ENCODE assay signal across 8 cellular contexts in genomic region chr11:103091810-103092524, GRCh38. TPM values are rescaled to one million over a fixed set of nuclear protein-coding genes. Genes with fewer than 3 reads are reported as not detected.
A peak's percentile ranks its signal among the peaks of the same experiment; 100 is the strongest.
DNase-seq lines count a peak whose midpoint lies in the region; ATAC-seq and TF ChIP-seq lines count a peak whose summit lies in the region.

DCUN1D5 (minus strand) TSS chr11:103092160; CDS start chr11:103091872, 288 bp downstream.

- peak; percentile 90 for DNase-seq in NCI-H1436 (lab: John Stamatoyannopoulos, UW)
- DNase-seq in T follicular helper cell (ENCODE audit: low read depth): peak; percentile 92
- peak; percentile 99 for DNase-seq in adipocyte (ENCODE audit: low read depth)
- DNase-seq in cardiac muscle cell (ENCODE audit: low read depth in 1 of 2, low spot score in 1 of 2): peak; percentile 97 to 98
- DNase-seq in tibial nerve (ENCODE audit: low spot score in 2 of 2): peak; percentile 90

- ATAC-seq in HG02798 (IDR thresholded peaks at IDR 0.05; ENCODE audit: poor library complexity, unreplicated experiment): peak; percentile 100

- TF ChIP-seq POLR2A in tibial nerve (IDR thresholded peaks at IDR 0.05): peak in 1 of 2 donors; percentile 73

- peaks cover 35% of the 10 kb centered on the region for H3K4me1 ChIP-seq in adipocyte (ENCODE audit: control insufficient read depth, insufficient read depth, low read length)
- peaks cover 23% of the 10 kb centered on the region for H3K4me1 ChIP-seq in cardiac muscle cell (ENCODE audit: low read depth)
- H3K4me1 ChIP-seq in parathyroid adenoma: peaks cover 3% of the 10 kb centered on the region
- peaks cover 0 to 36% (median 12%) of the 10 kb centered on the region in 4 donors for H3K4me1 ChIP-seq in tibial nerve

- peak within 1 kb of the TSS; percentile 64 for H3K4me2 ChIP-seq in parathyroid adenoma (ENCODE audit: low read length)

- H3K9ac ChIP-seq in adipocyte (ENCODE audit: low read length) (peak within 1 kb of the TSS; percentile 96), parathyroid adenoma (peak within 1 kb of the TSS; percentile 61)

- H3K27ac ChIP-seq in cardiac muscle cell (peak within 1 kb of the TSS; percentile 94), parathyroid adenoma (peak within 1 kb of the TSS; percentile 72), tibial nerve (peak within 1 kb of the TSS; percentile 35 to 88 (median 72))

- no peak for TF ChIP-seq CTCF in GM12875 (IDR thresholded peaks at IDR 0.05; ENCODE audit: borderline replicate concordance, insufficient read depth, low read depth, low read length)
- TF ChIP-seq CTCF in cardiac muscle cell (IDR thresholded peaks at IDR 0.05; ENCODE audit: low read depth, low read length): no peak
- no peak for TF ChIP-seq CTCF in parathyroid adenoma (IDR thresholded peaks at IDR 0.05)
- TF ChIP-seq CTCF in tibial nerve (IDR thresholded peaks at IDR 0.05): no peak

- WGBS in tibial nerve, 2 donors: 1% methylated on average over 52 to 53 of the region's 54 CpGs

- no peaks in the 10 kb centered on the region for H3K9me3 ChIP-seq in adipocyte (ENCODE audit: control insufficient read depth, low read length)
- H3K9me3 ChIP-seq in cardiac muscle cell (ENCODE audit: low read depth): no peaks in the 10 kb centered on the region
- H3K9me3 ChIP-seq in parathyroid adenoma (ENCODE audit: control insufficient read depth, low read length): no peaks in the 10 kb centered on the region
- no peaks in the 10 kb centered on the region for H3K9me3 ChIP-seq in tibial nerve

- H3K27me3 ChIP-seq in adipocyte (replicated peaks; ENCODE audit: control insufficient read depth, insufficient read depth, low read length): no peaks in the 10 kb centered on the region
- H3K27me3 ChIP-seq in cardiac muscle cell: peaks cover 38% of the 10 kb centered on the region
- H3K27me3 ChIP-seq in parathyroid adenoma (ENCODE audit: control insufficient read depth, insufficient read depth, low read length): no peaks in the 10 kb centered on the region
- peaks cover 0 to 29% of the 10 kb centered on the region in 2 donors for H3K27me3 ChIP-seq in tibial nerve

- H2AFZ ChIP-seq in parathyroid adenoma: peak within 1 kb of the TSS; percentile 73

- H3K36me3 ChIP-seq in adipocyte (ENCODE audit: control insufficient read depth, insufficient read depth, low read length, severe bottlenecking) (peaks cover 3% of the 10 kb centered on the region), cardiac muscle cell (no peaks in the 10 kb centered on the region), parathyroid adenoma (ENCODE audit: control insufficient read depth, insufficient read depth, low read length) (no peaks in the 10 kb centered on the region), tibial nerve (peaks cover 0 to 6% (median 0%) of the 10 kb centered on the region in 3 donors)

- peaks cover 9% of the 10 kb centered on the region for H3K79me2 ChIP-seq in parathyroid adenoma

- peak; percentile 41 to 87 for TF ChIP-seq EP300 in tibial nerve (IDR thresholded peaks at IDR 0.05)

- H3K4me3 ChIP-seq in GM12875 (ENCODE audit: low read depth, low read length) (peak within 1 kb of the TSS; percentile 97), adipocyte (ENCODE audit: low read length) (peak within 1 kb of the TSS; percentile 98), cardiac muscle cell (peak within 1 kb of the TSS; percentile 82), parathyroid adenoma (ENCODE audit: low read depth, low read length) (peak within 1 kb of the TSS; percentile 88), tibial nerve (peak within 1 kb of the TSS; percentile 39 to 97 (median 81))

RNA-seq across cellular contexts. Expression of gene DCUN1D5, which starts in this region (rescaled TPM):
- total RNA-seq in cardiac muscle cell (113 and 182 TPM in 2 replicates), tibial nerve (100 to 1,000 TPM in 1 of 4 donors, 10 to 100 TPM in 3; 68.2 to 102 (median 82.9) TPM)
- polyA plus RNA-seq in cardiac muscle cell: 75.5 and 101 TPM in 2 replicates

Comparison
In these comparisons a context has a peak if more than half of its experiments do, and no peak if none do; other contexts are left out.
1. Peak in every context shown above with its lines: DNase-seq, ATAC-seq, H3K4me3 ChIP-seq and H3K27ac ChIP-seq.